Comparison of ENCODE assay signal across 8 cellular contexts in genomic region chr3:190017575-190018288, GRCh38.
DNase-seq lines count a peak whose midpoint lies in the region; FAIRE-seq and TF ChIP-seq lines count a peak whose summit lies in the region.

No MANE protein-coding gene starts in this region.

- TF ChIP-seq POLR2A in GM12891 (IDR thresholded peaks at IDR 0.05; ENCODE audit: low read depth, low read length) = no peak
- no peak for TF ChIP-seq POLR2A in vagina (IDR thresholded peaks at IDR 0.05)

- intact Hi-C loops in vagina (cut with DNase I) = no loop called here

- H3K36me3 ChIP-seq in vagina = no peaks in the 10 kb centered on the region

- TF ChIP-seq CTCF in epithelial cell of proximal tubule (conservative IDR thresholded peaks at IDR 0.05; ENCODE audit: low read depth, low read length) = peak; percentile 66
- TF ChIP-seq CTCF in vagina (IDR thresholded peaks at IDR 0.05) = no peak

- FAIRE-seq in GM12891 (lab: Jason Lieb, UNC) = no peak

- no peaks in the 10 kb centered on the region for H3K27me3 ChIP-seq in vagina

- no peak for DNase-seq in GM12891 (ENCODE audit: insufficient read length, low spot score)
- peak; percentile 70 for DNase-seq in NCI-H82 (lab: John Stamatoyannopoulos, UW)
- DNase-seq in epithelial cell of proximal tubule (ENCODE audit: low read depth) = peak; percentile 44
- peak; percentile 39 for DNase-seq in pulmonary artery endothelial cell (ENCODE audit: low read depth, low spot score)
- no peak for DNase-seq in NCI-H146 (lab: John Stamatoyannopoulos, UW)
- no peak for DNase-seq in vagina (ENCODE audit: extremely low spot score in 2 of 2)
- no peak for DNase-seq in stimulated activated CD4-positive, alpha-beta T cell treated with anti-CD3 and anti-CD28 coated beads, Interleukin-2, amount 100 ng/mL, for 48 hours
- no peak for DNase-seq in islet precursor cell

- no peak overlapping the region for H3K4me3 ChIP-seq in epithelial cell of proximal tubule (ENCODE audit: low read depth, low read length)
- H3K4me3 ChIP-seq in vagina = no peak overlapping the region

- H3K4me1 ChIP-seq in vagina = peaks cover 16% of the 10 kb centered on the region

- H3K27ac ChIP-seq in vagina = no peak overlapping the region

- H3K9me3 ChIP-seq in vagina = no peaks in the 10 kb centered on the region

TF ChIP-seq in GM12891, 5 proteins besides CTCF, POLR2A, EP300 and RAD21:
- TF ChIP-seq POU2F2 (IDR thresholded peaks at IDR 0.05; ENCODE audit: low read depth, low read length) = peak; percentile 92
- no peak for TF ChIP-seq PAX5 (IDR thresholded peaks at IDR 0.05; ENCODE audit: insufficient read depth, low read length, severe bottlenecking)

Comparison
In these comparisons a context has a peak if more than half of its experiments do, and no peak if none do; other contexts are left out.
1. DNase-seq: peak in NCI-H82 (single experiment), epithelial cell of proximal tubule (single experiment) and pulmonary artery endothelial cell (single experiment); none in GM12891 (single experiment), NCI-H146 (single experiment), vagina (0 of 2), stimulated activated CD4-positive, alpha-beta T cell treated with anti-CD3 and anti-CD28 coated beads, Interleukin-2, amount 100 ng/mL, for 48 hours (0 of 2) and islet precursor cell (single experiment).